In genomic region chr5:92543246-92543645, GRCh38 we compare ENCODE assay signal across 34 cellular contexts.
DNase-seq lines count a peak whose midpoint lies in the region; ATAC-seq, FAIRE-seq and TF ChIP-seq lines count a peak whose summit lies in the region.
"Had no signal": no experiment of that assay in that cellular context is flagged by ENCODE, and none has a peak within 500 bp of the region (broad histone marks: within the 10 kb centered on the region; RNA-seq: fewer than 3 reads in every experiment).

No MANE protein-coding gene starts in this region.

- TF ChIP-seq POLR2A in endothelial cell of umbilical vein (IDR thresholded peaks at IDR 0.05; ENCODE audit: low read depth, low read length): no peak

- H4K20me1 ChIP-seq in endothelial cell of umbilical vein (replicated peaks; ENCODE audit: control insufficient read depth, extremely low read depth, insufficient read depth, low read length) (no peaks in the 10 kb centered on the region), osteoblast (ENCODE audit: insufficient read depth, low read length) (no peaks in the 10 kb centered on the region)

- H2AFZ ChIP-seq in endothelial cell of umbilical vein (ENCODE audit: low read depth, low read length): no peak overlapping the region
- H2AFZ ChIP-seq in osteoblast (ENCODE audit: low read length): peak overlapping the region; percentile 2

- no TSS peak for BruUV-seq in endothelial cell of umbilical vein (replicated peaks; lab: Mats Ljungman, UMichigan)

- dilution Hi-C loops in endothelial cell of umbilical vein (cut with MboI; ENCODE audit: extremely low pct_ligation_motif_present, low sequenced_read_pairs): no loop called here

- DNase-seq in EH (ENCODE audit: low read depth) (peak; percentile 70), SK-N-MC (ENCODE audit: low read depth, low spot score) (no peak), endothelial cell of umbilical vein (ENCODE audit: low read depth, low spot score) (peak; percentile 21), osteoblast (ENCODE audit: insufficient read length, low spot score, missing footprints) (peak; percentile 45), cortex of kidney (lab: John Stamatoyannopoulos, UW) (no peak), NAMALWA (ENCODE audit: low spot score) (no peak), kidney glomerular epithelial cell (lab: John Stamatoyannopoulos, UW) (no peak)
- DNase-seq in activated CD8-positive, alpha-beta T cell treated with anti-CD3 and anti-CD28 coated beads for 36 hours: no peak
- DNase-seq: activated CD4-positive, alpha-beta T cell treated with anti-CD3 and anti-CD28 coated beads for 36 hours; activated CD8-positive, alpha-beta T cell treated with anti-CD3 and anti-CD28 coated beads, Interleukin-2, amount 10 ng/mL, durations not matched to agents 7 days and 5 days; activated naive CD4-positive, alpha-beta T cell treated with anti-CD3 and anti-CD28 coated beads, Interleukin-2, amount 10 ng/mL, durations not matched to agents 7 days and 5 days; amygdala; C1 segment of cervical spinal cord; COR-L47; DMS79; effector memory CD4-positive, alpha-beta T cell; erythroblast; gastrocnemius medialis; lower lobe of right lung; naive thymus-derived CD8-positive, alpha-beta T cell; NCI-H1436; NCI-H345; NCI-H774; SHP77 treated with DMSO at 0.1 percent for 48 hours; SW 1271; trophoblast cell had no signal

- H3K9me3 ChIP-seq in SK-N-MC (ENCODE audit: low read depth, low read length) (no peaks in the 10 kb centered on the region), endothelial cell of umbilical vein (replicated peaks; ENCODE audit: control insufficient read depth, insufficient read depth, low read length) (no peaks in the 10 kb centered on the region), osteoblast (ENCODE audit: low read depth, low read length) (no peaks in the 10 kb centered on the region)
- H3K9me3 ChIP-seq: gastrocnemius medialis, HAP-1, lower lobe of right lung, prostate gland had no signal

- H3K4me3 Mint-ChIP-seq in activated CD8-positive, alpha-beta T cell treated with anti-CD3 and anti-CD28 coated beads for 36 hours: no peak overlapping the region
- H3K4me3 Mint-ChIP-seq: activated CD4-positive, alpha-beta T cell treated with anti-CD3 and anti-CD28 coated beads for 36 hours; activated CD8-positive, alpha-beta T cell treated with anti-CD3 and anti-CD28 coated beads, Interleukin-2, amount 10 ng/mL, durations not matched to agents 7 days and 5 days; activated naive CD4-positive, alpha-beta T cell treated with anti-CD3 and anti-CD28 coated beads, Interleukin-2, amount 10 ng/mL, durations not matched to agents 7 days and 5 days; activated T-helper 17 cell treated with anti-CD3 and anti-CD28 coated beads, Interleukin-2, amount 50 U/mL, for 72 hours; naive thymus-derived CD8-positive, alpha-beta T cell; stimulated activated memory B cell treated with anti-CD40 and anti-IgM and Interleukin-4, amounts not matched to agents 10 μg/mL and 1 μg/mL and 100 μg/mL, for 72 hours had no signal

- H3K27ac Mint-ChIP-seq in activated CD8-positive, alpha-beta T cell treated with anti-CD3 and anti-CD28 coated beads for 36 hours: no peak overlapping the region
- H3K27ac Mint-ChIP-seq: activated CD4-positive, alpha-beta T cell treated with anti-CD3 and anti-CD28 coated beads for 36 hours; activated CD8-positive, alpha-beta T cell treated with anti-CD3 and anti-CD28 coated beads, Interleukin-2, amount 10 ng/mL, durations not matched to agents 7 days and 5 days; activated naive CD4-positive, alpha-beta T cell treated with anti-CD3 and anti-CD28 coated beads, Interleukin-2, amount 10 ng/mL, durations not matched to agents 7 days and 5 days; activated T-helper 17 cell treated with anti-CD3 and anti-CD28 coated beads, Interleukin-2, amount 50 U/mL, for 72 hours; naive thymus-derived CD8-positive, alpha-beta T cell; stimulated activated memory B cell treated with anti-CD40 and anti-IgM and Interleukin-4, amounts not matched to agents 10 μg/mL and 1 μg/mL and 100 μg/mL, for 72 hours had no signal

- H3K4me2 ChIP-seq in endothelial cell of umbilical vein (ENCODE audit: insufficient read depth, low read length) (no peak overlapping the region), osteoblast (ENCODE audit: insufficient read depth, low read length) (no peak overlapping the region)

- H3K79me2 ChIP-seq in endothelial cell of umbilical vein (ENCODE audit: control insufficient read depth, insufficient read depth, low read length): no peaks in the 10 kb centered on the region
- H3K79me2 ChIP-seq in osteoblast (ENCODE audit: insufficient read depth, low read length): no peaks in the 10 kb centered on the region

- intact Hi-C loops in endothelial cell of umbilical vein (cut with micrococcal nuclease): no loop called here
- intact Hi-C loops in activated CD8-positive, alpha-beta T cell treated with anti-CD3 and anti-CD28 coated beads for 36 hours (cut with micrococcal nuclease): no loop called here

- H3K27me3 Mint-ChIP-seq in activated CD8-positive, alpha-beta T cell treated with anti-CD3 and anti-CD28 coated beads for 36 hours: no peaks in the 10 kb centered on the region
- H3K27me3 Mint-ChIP-seq: activated CD4-positive, alpha-beta T cell treated with anti-CD3 and anti-CD28 coated beads for 36 hours; activated naive CD4-positive, alpha-beta T cell treated with anti-CD3 and anti-CD28 coated beads, Interleukin-2, amount 10 ng/mL, durations not matched to agents 7 days and 5 days; activated T-helper 17 cell treated with anti-CD3 and anti-CD28 coated beads, Interleukin-2, amount 50 U/mL, for 72 hours; naive thymus-derived CD8-positive, alpha-beta T cell; stimulated activated memory B cell treated with anti-CD40 and anti-IgM and Interleukin-4, amounts not matched to agents 10 μg/mL and 1 μg/mL and 100 μg/mL, for 72 hours had no signal

- H3K4me3 ChIP-seq in SK-N-MC (no peak overlapping the region), endothelial cell of umbilical vein (replicated peaks in 1 of 3; ENCODE audit: insufficient read depth in 1 of 3, low read depth in 1 of 3, low read length in 3 of 3) (no peak overlapping the region), osteoblast (ENCODE audit: insufficient read depth, low read length) (no peak overlapping the region)
- H3K4me3 ChIP-seq: coronary artery, gastrocnemius medialis, HAP-1, lower lobe of right lung, prostate gland had no signal

- H3K36me3 ChIP-seq in SK-N-MC (ENCODE audit: insufficient read depth, low read length) (no peaks in the 10 kb centered on the region), endothelial cell of umbilical vein (ENCODE audit: control insufficient read depth in 2 of 2, extremely low read depth in 1 of 2, insufficient read depth in 2 of 2, low read length in 2 of 2) (no peaks in the 10 kb centered on the region), osteoblast (ENCODE audit: insufficient read depth, low read length) (no peaks in the 10 kb centered on the region)
- H3K36me3 ChIP-seq: gastrocnemius medialis, HAP-1, lower lobe of right lung, prostate gland had no signal

- no peak overlapping the region for H3K9ac ChIP-seq in SK-N-MC (ENCODE audit: insufficient read length)
- H3K9ac ChIP-seq in endothelial cell of umbilical vein (replicated peaks; ENCODE audit: extremely low read depth, insufficient read depth, low read length): no peak overlapping the region

- CTCF ChIA-PET in endothelial cell of umbilical vein (lab: Charles Lee): interaction anchor here (1.1 kb wide), 1 partner anchor 25 kb away, joined by 3 read pairs; no protein-coding TSS in a partner anchor
- CTCF ChIA-PET in activated CD8-positive, alpha-beta T cell treated with anti-CD3 and anti-CD28 coated beads for 36 hours (lab: Charles Lee): no interaction called here

- peaks cover 3% of the 10 kb centered on the region for H3K9me3 Mint-ChIP-seq in activated CD8-positive, alpha-beta T cell treated with anti-CD3 and anti-CD28 coated beads for 36 hours
- H3K9me3 Mint-ChIP-seq: activated T-helper 17 cell treated with anti-CD3 and anti-CD28 coated beads, Interleukin-2, amount 50 U/mL, for 72 hours had no signal

- H3K4me1 ChIP-seq in endothelial cell of umbilical vein (ENCODE audit: control insufficient read depth, extremely low read depth, insufficient read depth, low read length) (no peaks in the 10 kb centered on the region), osteoblast (ENCODE audit: insufficient read depth, low read length) (peaks cover 12% of the 10 kb centered on the region)
- H3K4me1 ChIP-seq: gastrocnemius medialis, lower lobe of right lung, prostate gland had no signal

- no peak for ATAC-seq in activated CD8-positive, alpha-beta T cell treated with anti-CD3 and anti-CD28 coated beads for 36 hours
- ATAC-seq: activated CD4-positive, alpha-beta T cell treated with anti-CD3 and anti-CD28 coated beads for 36 hours; activated CD8-positive, alpha-beta T cell treated with anti-CD3 and anti-CD28 coated beads, Interleukin-2, amount 10 ng/mL, durations not matched to agents 7 days and 5 days; activated T-helper 17 cell treated with anti-CD3 and anti-CD28 coated beads, Interleukin-2, amount 50 U/mL, for 72 hours; gastrocnemius medialis; lower lobe of right lung; naive thymus-derived CD8-positive, alpha-beta T cell; sciatic nerve; stimulated activated memory B cell treated with anti-CD40 and anti-IgM and Interleukin-4, amounts not matched to agents 10 μg/mL and 1 μg/mL and 100 μg/mL, for 72 hours had no signal

- TF ChIP-seq CTCF in endothelial cell of umbilical vein (IDR thresholded peaks at IDR 0.05; ENCODE audit: extremely low read depth in 1 of 2, insufficient read depth in 1 of 2, low read depth in 1 of 2, low read length in 2 of 2) (no peak), osteoblast (IDR thresholded peaks at IDR 0.05; ENCODE audit: extremely low read depth, low read depth, low read length) (no peak)
- no peak for TF ChIP-seq CTCF in activated CD8-positive, alpha-beta T cell treated with anti-CD3 and anti-CD28 coated beads for 36 hours (IDR thresholded peaks at IDR 0.05)

- H3K27me3 ChIP-seq in endothelial cell of umbilical vein (ENCODE audit: control insufficient read depth in 2 of 2, insufficient read depth in 2 of 2, low read length in 2 of 2) (no peaks in the 10 kb centered on the region), osteoblast (ENCODE audit: insufficient read depth, low read length) (no peaks in the 10 kb centered on the region)
- H3K27me3 ChIP-seq: gastrocnemius medialis had no signal

- FAIRE-seq in endothelial cell of umbilical vein (lab: Jason Lieb, UNC): no peak
- FAIRE-seq: GM19239, RCC 7860 had no signal

- H3K4me1 Mint-ChIP-seq in activated CD8-positive, alpha-beta T cell treated with anti-CD3 and anti-CD28 coated beads for 36 hours (ENCODE audit: low read depth): no peaks in the 10 kb centered on the region
- H3K4me1 Mint-ChIP-seq: activated CD4-positive, alpha-beta T cell treated with anti-CD3 and anti-CD28 coated beads for 36 hours; activated naive CD4-positive, alpha-beta T cell treated with anti-CD3 and anti-CD28 coated beads, Interleukin-2, amount 10 ng/mL, durations not matched to agents 7 days and 5 days; activated T-helper 17 cell treated with anti-CD3 and anti-CD28 coated beads, Interleukin-2, amount 50 U/mL, for 72 hours; naive thymus-derived CD8-positive, alpha-beta T cell; stimulated activated memory B cell treated with anti-CD40 and anti-IgM and Interleukin-4, amounts not matched to agents 10 μg/mL and 1 μg/mL and 100 μg/mL, for 72 hours had no signal

- no peaks in the 10 kb centered on the region for H3K9me1 ChIP-seq in endothelial cell of umbilical vein (replicated peaks; ENCODE audit: control insufficient read depth, extremely low read depth, insufficient read depth, low read length)

- no peaks in the 10 kb centered on the region for H3K36me3 Mint-ChIP-seq in activated CD8-positive, alpha-beta T cell treated with anti-CD3 and anti-CD28 coated beads for 36 hours (ENCODE audit: low read depth)
- H3K36me3 Mint-ChIP-seq: activated naive CD4-positive, alpha-beta T cell treated with anti-CD3 and anti-CD28 coated beads, Interleukin-2, amount 10 ng/mL, durations not matched to agents 7 days and 5 days; naive thymus-derived CD8-positive, alpha-beta T cell; stimulated activated memory B cell treated with anti-CD40 and anti-IgM and Interleukin-4, amounts not matched to agents 10 μg/mL and 1 μg/mL and 100 μg/mL, for 72 hours had no signal

- H3K27ac ChIP-seq in SK-N-MC (peak overlapping the region; percentile 68), endothelial cell of umbilical vein (ENCODE audit: insufficient read depth, low read depth, low read length) (no peak overlapping the region), osteoblast (ENCODE audit: low read depth, low read length) (peak overlapping the region; percentile 22)
- H3K27ac ChIP-seq: coronary artery, gastrocnemius medialis, lower lobe of right lung, prostate gland had no signal

- POLR2A ChIA-PET in endothelial cell of umbilical vein (lab: Charles Lee): no interaction called here
- POLR2A ChIA-PET in activated CD8-positive, alpha-beta T cell treated with anti-CD3 and anti-CD28 coated beads for 36 hours (lab: Charles Lee): interaction anchor here (0.6 kb wide), 1 partner anchor 52 kb away, joined by 3 read pairs; no protein-coding TSS in a partner anchor

Comparison
In these comparisons a context has a peak if more than half of its experiments do, and no peak if none do; other contexts are left out.
1. DNase-seq: peak in EH (single experiment), endothelial cell of umbilical vein (single experiment) and osteoblast (single experiment); none in SK-N-MC (single experiment), cortex of kidney (single experiment), NAMALWA (single experiment), kidney glomerular epithelial cell (single experiment) and activated CD8-positive, alpha-beta T cell treated with anti-CD3 and anti-CD28 coated beads for 36 hours (single experiment).